In genomic region chr10:63323930-63324854, GRCh38 we compare ENCODE assay signal across 1 cellular context.
A peak's percentile ranks its signal among the peaks of the same experiment; 100 is the strongest.
TF ChIP-seq lines count a peak whose summit lies in the region.

No MANE protein-coding gene starts in this region.

TF ChIP-seq in K562, 482 proteins besides CTCF, POLR2A, EP300 and RAD21 (continued from another document):
- no peak for TF ChIP-seq SAP30 (IDR thresholded peaks at IDR 0.05; ENCODE audit: borderline replicate concordance, insufficient read depth, low read depth, low read length, poor library complexity, severe bottlenecking)
- TF ChIP-seq SMAD4 (CRISPR knock-in tag; conservative IDR thresholded peaks at IDR 0.05) = 0 out of 2 replicates have a peak, but pooled peaks have one; percentile 33
- no peak for TF ChIP-seq ZNF277 (CRISPR knock-in tag; IDR thresholded peaks at IDR 0.05; ENCODE audit: borderline replicate concordance)
- 0 out of 2 replicates have a peak, but pooled peaks have one; percentile 11 for TF ChIP-seq GMEB1 (CRISPR knock-in tag; IDR thresholded peaks at IDR 0.05)
- no peak for TF ChIP-seq ZBTB49 (CRISPR knock-in tag; IDR thresholded peaks at IDR 0.05; ENCODE audit: borderline replicate concordance)
- TF ChIP-seq NFIC (IDR thresholded peaks at IDR 0.05) = peak; percentile 53; the same call in 1 of the 2 replicates
- peak; percentile 16; the same call in 1 of the 2 replicates for TF ChIP-seq POLR2AphosphoS5 (IDR thresholded peaks at IDR 0.05; ENCODE audit: control insufficient read depth, insufficient read depth, low read depth, low read length)
- TF ChIP-seq MEF2D (tag; conservative IDR thresholded peaks at IDR 0.05; ENCODE audit: low read depth) = no peak
